17 cellular contexts compared by ENCODE assay signal in genomic region chr7:3641556-3641955, GRCh38.
DNase-seq lines count a peak whose midpoint lies in the region; ATAC-seq and TF ChIP-seq lines count a peak whose summit lies in the region.
"Had no signal": no experiment of that assay in that cellular context is flagged by ENCODE, and none has a peak within 500 bp of the region (broad histone marks: within the 10 kb centered on the region; RNA-seq: fewer than 3 reads in every experiment).

No MANE protein-coding gene starts in this region.

- H3K79me2 ChIP-seq in neural progenitor cell (ENCODE audit: low read depth): no peaks in the 10 kb centered on the region

- H3K27ac Mint-ChIP-seq in endothelial cell (ENCODE audit: unreplicated experiment) (peak overlapping the region; percentile 61), neural progenitor cell (no peak overlapping the region)
- H3K27ac Mint-ChIP-seq: B cell; CD4-positive, alpha-beta T cell; HFFc6 had no signal

- no peak overlapping the region for H3K9ac ChIP-seq in neural progenitor cell

- no peaks in the 10 kb centered on the region for H3F3A ChIP-seq in neural progenitor cell (ENCODE audit: low read depth)

- BruUV-seq in Panc1 (replicated peaks; lab: Mats Ljungman, UMichigan): no TSS peak

- H3K4me1 ChIP-seq in Panc1 (ENCODE audit: control insufficient read depth, insufficient read depth, low read length) (no peaks in the 10 kb centered on the region), neural progenitor cell (no peaks in the 10 kb centered on the region)

- H3K36me3 Mint-ChIP-seq in endothelial cell (ENCODE audit: low read depth, unreplicated experiment): peaks cover 4% of the 10 kb centered on the region
- peaks cover 14% of the 10 kb centered on the region for H3K36me3 Mint-ChIP-seq in neural progenitor cell

- H3K9me3 ChIP-seq in Panc1 (ENCODE audit: control insufficient read depth, insufficient read depth, low read depth, low read length) (no peaks in the 10 kb centered on the region), neural progenitor cell (ENCODE audit: low read depth) (no peaks in the 10 kb centered on the region)

- no peak overlapping the region for H3K4me2 ChIP-seq in neural progenitor cell

- H3K4me3 Mint-ChIP-seq in endothelial cell (ENCODE audit: unreplicated experiment) (no peak overlapping the region), neural progenitor cell (no peak overlapping the region)
- H3K4me3 Mint-ChIP-seq: B cell; CD4-positive, alpha-beta T cell; HFFc6 had no signal

- no peaks in the 10 kb centered on the region for H3K27me3 Mint-ChIP-seq in endothelial cell (ENCODE audit: unreplicated experiment)
- H3K27me3 Mint-ChIP-seq in neural progenitor cell (ENCODE audit: insufficient read depth, low read depth): no peaks in the 10 kb centered on the region
- H3K27me3 Mint-ChIP-seq: CD4-positive, alpha-beta T cell had no signal

- CTCF ChIA-PET in Panc1 (lab: Charles Lee): no interaction called here

- H3K36me3 ChIP-seq in Panc1 (ENCODE audit: control insufficient read depth, insufficient read depth, low read length) (no peaks in the 10 kb centered on the region; the same call in none of the 2 replicates), neural progenitor cell (no peaks in the 10 kb centered on the region)

- H3K27me3 ChIP-seq in Panc1 (ENCODE audit: control insufficient read depth, insufficient read depth, low read length) (no peaks in the 10 kb centered on the region), neural progenitor cell (no peaks in the 10 kb centered on the region)

- in situ Hi-C loops in Panc1 (cut with HindIII; ENCODE audit: low pct_unique_long_range_greater_than_20kb, low sequenced_read_pairs): no loop called here

- no peaks in the 10 kb centered on the region for H4K20me1 ChIP-seq in neural progenitor cell (ENCODE audit: low read depth)

- DNase-seq in Panc1 (ENCODE audit: low read depth, low spot score) (no peak), endothelial cell (ENCODE audit: low spot score) (peak; percentile 5), neural progenitor cell (ENCODE audit: low spot score) (peak; percentile 35), NCI-H526 (lab: John Stamatoyannopoulos, UW) (no peak), NCI-H1930 (lab: John Stamatoyannopoulos, UW) (no peak), NCI-H2171 (lab: John Stamatoyannopoulos, UW) (no peak)
- DNase-seq: C1 segment of cervical spinal cord; Calu3; CD4-positive, alpha-beta T cell; DMS 273 treated with DMSO at 0.1 percent for 48 hours; GOT3; HCEC 1CT; HFFc6 had no signal

- intact Hi-C loops in Panc1 (cut with micrococcal nuclease; ENCODE audit: unreplicated experiment): no loop called here

- H2AFZ ChIP-seq in neural progenitor cell (replicated peaks): no peak overlapping the region

- H3K9me3 Mint-ChIP-seq in endothelial cell (ENCODE audit: unreplicated experiment): no peaks in the 10 kb centered on the region
- H3K9me3 Mint-ChIP-seq in neural progenitor cell: no peaks in the 10 kb centered on the region
- H3K9me3 Mint-ChIP-seq: CD4-positive, alpha-beta T cell had no signal

- no peak overlapping the region for H3K4me3 ChIP-seq in Panc1 (ENCODE audit: low read depth in 2 of 2, low read length in 2 of 2)
- H3K4me3 ChIP-seq in neural progenitor cell: no peak overlapping the region
- H3K4me3 ChIP-seq: GM12878 had no signal

- ATAC-seq in Panc1 (no peak), GM18502 (IDR thresholded peaks at IDR 0.05; ENCODE audit: poor library complexity, unreplicated experiment) (no peak)
- ATAC-seq: GM12878, HepG2 had no signal

- POLR2A ChIA-PET in Panc1 (lab: Charles Lee): no interaction called here

- no peak for TF ChIP-seq CTCF in Panc1 (IDR thresholded peaks at IDR 0.05)
- no peak for TF ChIP-seq CTCF in endothelial cell (IDR thresholded peaks at IDR 0.05; ENCODE audit: unreplicated experiment)
- TF ChIP-seq CTCF in neural progenitor cell (IDR thresholded peaks at IDR 0.05): no peak

- H3K4me1 Mint-ChIP-seq in endothelial cell (ENCODE audit: unreplicated experiment) (peaks cover 5% of the 10 kb centered on the region), neural progenitor cell (no peaks in the 10 kb centered on the region)
- H3K4me1 Mint-ChIP-seq: B cell had no signal

- H3K27ac ChIP-seq in Panc1 (ENCODE audit: low read length): 0 out of 2 replicates have a peak overlapping the region, but pooled peaks have one; percentile 25
- H3K27ac ChIP-seq in neural progenitor cell: no peak overlapping the region

Comparison
In these comparisons a context has a peak if more than half of its experiments do, and no peak if none do; other contexts are left out.
1. DNase-seq: peak in endothelial cell (single experiment) and neural progenitor cell (single experiment); none in Panc1 (single experiment), NCI-H526 (0 of 2), NCI-H1930 (0 of 2) and NCI-H2171 (single experiment).